Comparison of ENCODE assay signal across 26 cellular contexts in genomic region chr1:2286923-2287322, GRCh38. TPM values are rescaled to one million over a fixed set of nuclear protein-coding genes. Genes with fewer than 3 reads are reported as not detected.
A peak's percentile ranks its signal among the peaks of the same experiment; 100 is the strongest.
DNase-seq lines count a peak whose midpoint lies in the region; ATAC-seq and TF ChIP-seq lines count a peak whose summit lies in the region.
"Had no signal": no experiment of that assay in that cellular context is flagged by ENCODE, and none has a peak within 500 bp of the region (broad histone marks: within the 10 kb centered on the region; RNA-seq: fewer than 3 reads in every experiment).

No MANE protein-coding gene starts in this region.

- no peak for ATAC-seq in heart left ventricle
- ATAC-seq in lower lobe of right lung: no peak
- no peak for ATAC-seq in GM19397 (IDR thresholded peaks at IDR 0.05; ENCODE audit: unreplicated experiment)
- ATAC-seq: gastroesophageal sphincter, psoas muscle, T-cell had no signal

- H2BK12ac ChIP-seq in neuronal stem cell (ENCODE audit: low read length): no peak overlapping the region

- no peak for DNase-seq in right atrium auricular region (ENCODE audit: low spot score)
- no peak for DNase-seq in heart left ventricle
- no peak for DNase-seq in activated T-helper 1 cell treated with anti-CD3 and anti-CD28 coated beads, Interleukin-12 subunit alpha, Interleukin-12 subunit beta, Interleukin-2, Interleukin-4 antibody, amounts not matched to agents 30 ng/mL and 10 ng/mL and 1 ng/mL, durations not matched to agents 14 hours and 24 hours and 36 hours (ENCODE audit: low spot score)
- DNase-seq in lower lobe of right lung: peak; percentile 26
- no peak for DNase-seq in spleen
- DNase-seq in neuronal stem cell (ENCODE audit: low spot score): no peak
- DNase-seq: activated CD4-positive, alpha-beta T cell treated with anti-CD3 and anti-CD28 coated beads, Interleukin-2, amount 50 U/mL, for 1 hour; activated effector memory CD4-positive, alpha-beta T cell treated with anti-CD3 and anti-CD28 coated beads, Interleukin-2, amount 50 U/mL, for 16 hours; colonic mucosa; IMR-90; islet precursor cell; NCI-H1092 treated with DMSO at 0.1 percent for 48 hours; NCI-H187 treated with DMSO at 0.1 percent for 48 hours; NCI-H69; psoas muscle; SJCRH30; small intestine; stimulated activated CD4-positive, alpha-beta T cell treated with anti-CD3 and anti-CD28 coated beads, Interleukin-2, amount 100 ng/mL, for 24 hours; T-cell had no signal

- H3K36me3 ChIP-seq in right atrium auricular region (no peaks in the 10 kb centered on the region), heart left ventricle (peaks cover 0 to 6% (median 0%) of the 10 kb centered on the region in 9 donors), lower lobe of right lung (no peaks in the 10 kb centered on the region), spleen (peaks cover 0 to 8% (median 0%) of the 10 kb centered on the region in 6 donors), neuronal stem cell (replicated peaks in 1 of 2; ENCODE audit: control insufficient read depth in 2 of 2, insufficient read depth in 2 of 2, low read length in 2 of 2) (peaks cover 0 to 32% of the 10 kb centered on the region in 2 donors)
- H3K36me3 ChIP-seq: breast epithelium, colonic mucosa, gastroesophageal sphincter, neutrophil, suprapubic skin had no signal

- peaks cover 43% of the 10 kb centered on the region for H3K4me1 Mint-ChIP-seq in activated T-helper 1 cell treated with anti-CD3 and anti-CD28 coated beads, Interleukin-12 subunit alpha, Interleukin-12 subunit beta, Interleukin-2, Interleukin-4 antibody, amounts not matched to agents 30 ng/mL and 10 ng/mL and 1 ng/mL, durations not matched to agents 14 hours and 24 hours and 36 hours (ENCODE audit: low read depth)

- H3K14ac ChIP-seq in neuronal stem cell (ENCODE audit: low read length): no peak overlapping the region

- no peak overlapping the region for H3K4me3 ChIP-seq in right atrium auricular region
- no peak overlapping the region for H3K4me3 ChIP-seq in heart left ventricle
- H3K4me3 ChIP-seq in lower lobe of right lung: no peak overlapping the region
- no peak overlapping the region for H3K4me3 ChIP-seq in spleen
- H3K4me3 ChIP-seq in neuronal stem cell (ENCODE audit: low read length in 2 of 2): no peak overlapping the region
- H3K4me3 ChIP-seq: breast epithelium, colonic mucosa, gastroesophageal sphincter, psoas muscle, SJCRH30, suprapubic skin had no signal

- peak overlapping the region; percentile 48 to 53 for H3K27ac ChIP-seq in right atrium auricular region
- no peak overlapping the region for H3K27ac ChIP-seq in heart left ventricle
- no peak overlapping the region for H3K27ac ChIP-seq in lower lobe of right lung
- H3K27ac ChIP-seq in spleen: peak overlapping the region in 1 of 8 donors; percentile 8
- no peak overlapping the region for H3K27ac ChIP-seq in neuronal stem cell (replicated peaks; ENCODE audit: low read length)
- H3K27ac ChIP-seq: C4-2B, colonic mucosa, HL-60, neutrophil, psoas muscle, SJCRH30, suprapubic skin had no signal

- H3K27me3 Mint-ChIP-seq in activated T-helper 1 cell treated with anti-CD3 and anti-CD28 coated beads, Interleukin-12 subunit alpha, Interleukin-12 subunit beta, Interleukin-2, Interleukin-4 antibody, amounts not matched to agents 30 ng/mL and 10 ng/mL and 1 ng/mL, durations not matched to agents 14 hours and 24 hours and 36 hours (ENCODE audit: insufficient read depth): no peaks in the 10 kb centered on the region
- H3K27me3 Mint-ChIP-seq: T-cell had no signal

- intact Hi-C loops in heart left ventricle (cut with DNase I) (no loop called here), lower lobe of right lung (cut with DNase I) (no loop called here), spleen (cut with DNase I; ENCODE audit: low total_unique reads) (no loop called here)
- intact Hi-C loops in activated T-helper 1 cell treated with anti-CD3 and anti-CD28 coated beads, Interleukin-12 subunit alpha, Interleukin-12 subunit beta, Interleukin-2, Interleukin-4 antibody, amounts not matched to agents 30 ng/mL and 10 ng/mL and 1 ng/mL, durations not matched to agents 14 hours and 24 hours and 36 hours (cut with micrococcal nuclease): no loop called here

- TF ChIP-seq CTCF in right atrium auricular region (IDR thresholded peaks at IDR 0.05) (no peak), heart left ventricle (IDR thresholded peaks at IDR 0.05) (no peak), lower lobe of right lung (IDR thresholded peaks at IDR 0.05) (no peak), spleen (IDR thresholded peaks at IDR 0.05 in 8 of 11, conservative IDR thresholded peaks at IDR 0.05 in 3 of 11) (no peak)

- H3K4me3 Mint-ChIP-seq in activated T-helper 1 cell treated with anti-CD3 and anti-CD28 coated beads, Interleukin-12 subunit alpha, Interleukin-12 subunit beta, Interleukin-2, Interleukin-4 antibody, amounts not matched to agents 30 ng/mL and 10 ng/mL and 1 ng/mL, durations not matched to agents 14 hours and 24 hours and 36 hours: peak overlapping the region; percentile 22

- H3K4me1 ChIP-seq in right atrium auricular region (peaks cover 0 to 94% of the 10 kb centered on the region in 2 donors), heart left ventricle (peaks cover 16 to 83% (median 55%) of the 10 kb centered on the region in 12 donors), lower lobe of right lung (peaks cover 60% of the 10 kb centered on the region), spleen (peaks cover 43 to 88% (median 70%) of the 10 kb centered on the region in 6 donors), neuronal stem cell (ENCODE audit: control insufficient read depth in 2 of 2, insufficient read depth in 1 of 2, low read depth in 1 of 2, low read length in 2 of 2) (peaks cover 5 to 35% of the 10 kb centered on the region in 2 donors)

- no peak overlapping the region for H2BK15ac ChIP-seq in neuronal stem cell (ENCODE audit: low read length)

- peaks cover 32% of the 10 kb centered on the region for H3K79me1 ChIP-seq in neuronal stem cell (ENCODE audit: low read depth, low read length)

- H3K18ac ChIP-seq in neuronal stem cell (ENCODE audit: low read length): no peak overlapping the region

- no peak overlapping the region for H2BK5ac ChIP-seq in neuronal stem cell (ENCODE audit: low read length)

- H4K91ac ChIP-seq in neuronal stem cell (ENCODE audit: low read depth, low read length, poor library complexity): no peak overlapping the region

- no peak overlapping the region for H3K9ac ChIP-seq in neuronal stem cell (ENCODE audit: low read depth, low read length, poor library complexity)

- no peaks in the 10 kb centered on the region for H3K9me3 ChIP-seq in right atrium auricular region
- no peaks in the 10 kb centered on the region for H3K9me3 ChIP-seq in heart left ventricle
- no peaks in the 10 kb centered on the region for H3K9me3 ChIP-seq in lower lobe of right lung
- H3K9me3 ChIP-seq in spleen: no peaks in the 10 kb centered on the region
- no peaks in the 10 kb centered on the region for H3K9me3 ChIP-seq in neuronal stem cell (replicated peaks in 1 of 2; ENCODE audit: control insufficient read depth in 2 of 2, insufficient read depth in 1 of 2, low read depth in 1 of 2, low read length in 2 of 2)
- H3K9me3 ChIP-seq: breast epithelium, colonic mucosa, gastroesophageal sphincter, neutrophil, psoas muscle, SJCRH30, suprapubic skin had no signal

- H3K9me3 Mint-ChIP-seq in activated T-helper 1 cell treated with anti-CD3 and anti-CD28 coated beads, Interleukin-12 subunit alpha, Interleukin-12 subunit beta, Interleukin-2, Interleukin-4 antibody, amounts not matched to agents 30 ng/mL and 10 ng/mL and 1 ng/mL, durations not matched to agents 14 hours and 24 hours and 36 hours: no peaks in the 10 kb centered on the region
- H3K9me3 Mint-ChIP-seq: T-cell had no signal

- 80 to 90% (median 84%) methylated on average over 15 of the region's 15 CpGs for WGBS in heart left ventricle, 4 donors
- WGBS in spleen, 5 donors: 88 to 95% (median 90%) methylated on average over 14 to 15 of the region's 15 CpGs
- WGBS in neuronal stem cell (ENCODE audit: extremely low coverage in 2 of 2, insufficient read length in 2 of 2, insufficient replicate concordance in 1 of 2), 2 donors: no CpG with 5 or more reads among the region's 15 CpGs

- H3K27me3 ChIP-seq in right atrium auricular region (no peaks in the 10 kb centered on the region), heart left ventricle (no peaks in the 10 kb centered on the region), lower lobe of right lung (ENCODE audit: low read depth) (no peaks in the 10 kb centered on the region), spleen (replicated peaks in 1 of 7) (peaks cover 0 to 1% (median 0%) of the 10 kb centered on the region in 7 donors), neuronal stem cell (ENCODE audit: control insufficient read depth in 3 of 3, insufficient read depth in 3 of 3, low read depth in 1 of 3, low read length in 3 of 3) (no peaks in the 10 kb centered on the region)
- H3K27me3 ChIP-seq: breast epithelium, colonic mucosa, gastroesophageal sphincter, SJCRH30, suprapubic skin had no signal

- H2BK120ac ChIP-seq in neuronal stem cell (ENCODE audit: low read depth, low read length): no peak overlapping the region

- H3K4ac ChIP-seq in neuronal stem cell (ENCODE audit: low read length): no peak overlapping the region

- no peak overlapping the region for H4K8ac ChIP-seq in neuronal stem cell (ENCODE audit: low read depth, low read length)

- no peak overlapping the region for H2AK5ac ChIP-seq in neuronal stem cell (ENCODE audit: low read depth, low read length)

- H3K4me2 ChIP-seq in neuronal stem cell (ENCODE audit: insufficient read depth, low read length, poor library complexity, severe bottlenecking): no peak overlapping the region

- peaks cover 6% of the 10 kb centered on the region for H3K36me3 Mint-ChIP-seq in activated T-helper 1 cell treated with anti-CD3 and anti-CD28 coated beads, Interleukin-12 subunit alpha, Interleukin-12 subunit beta, Interleukin-2, Interleukin-4 antibody, amounts not matched to agents 30 ng/mL and 10 ng/mL and 1 ng/mL, durations not matched to agents 14 hours and 24 hours and 36 hours (ENCODE audit: low read depth)

- no peak overlapping the region for H3K23ac ChIP-seq in neuronal stem cell (ENCODE audit: low read depth, low read length, poor library complexity)

- no peak for TF ChIP-seq POLR2A in heart left ventricle (IDR thresholded peaks at IDR 0.05)
- TF ChIP-seq POLR2A in spleen (IDR thresholded peaks at IDR 0.05): no peak

- no peak overlapping the region for H2AFZ ChIP-seq in neuronal stem cell (ENCODE audit: low read length)

- H3K27ac Mint-ChIP-seq in activated T-helper 1 cell treated with anti-CD3 and anti-CD28 coated beads, Interleukin-12 subunit alpha, Interleukin-12 subunit beta, Interleukin-2, Interleukin-4 antibody, amounts not matched to agents 30 ng/mL and 10 ng/mL and 1 ng/mL, durations not matched to agents 14 hours and 24 hours and 36 hours: peak overlapping the region; percentile 65

RNA-seq across cellular contexts. Expression of gene SKI, which starts 58.8 kb away (rescaled TPM):
- total RNA-seq in right atrium auricular region: 10 to 100 TPM; 36.7 to 57.2 TPM
- total RNA-seq in heart left ventricle: 10 to 100 TPM; 28.8 to 52.7 (median 41.3) TPM
- 10 to 100 TPM; 16.9 to 28.7 TPM for polyA plus RNA-seq in heart left ventricle
- 38.3 and 44.5 TPM in 2 replicates for total RNA-seq in activated T-helper 1 cell treated with anti-CD3 and anti-CD28 coated beads, Interleukin-12 subunit alpha, Interleukin-12 subunit beta, Interleukin-2, Interleukin-4 antibody, amounts not matched to agents 30 ng/mL and 10 ng/mL and 1 ng/mL, durations not matched to agents 14 hours and 24 hours and 36 hours
- total RNA-seq in lower lobe of right lung: 90.0 TPM
- 10 to 100 TPM; 47.4 to 100.0 (median 64.0) TPM for total RNA-seq in spleen
- 10 to 100 TPM in 1 of 3 donors, 1 to 10 TPM in 2; 4.4 to 16.8 (median 6.5) TPM for polyA plus RNA-seq in spleen
- 37.5 TPM for polyA plus RNA-seq in neuronal stem cell (2013, experiment 1 of 2)
- 41.3 TPM for polyA plus RNA-seq in neuronal stem cell (2013, experiment 2 of 2)

Comparison
In these comparisons a context has a peak if more than half of its experiments do, and no peak if none do; other contexts are left out.
1. H3K27ac ChIP-seq: peak in right atrium auricular region (2 of 2); none in heart left ventricle (0 of 12), lower lobe of right lung (single experiment) and neuronal stem cell (single experiment).